Comparison of ENCODE assay signal across 1 cellular context in genomic region chr12:96045566-96045965, GRCh38.
A peak's percentile ranks its signal among the peaks of the same experiment; 100 is the strongest.
TF ChIP-seq lines count a peak whose summit lies in the region.

No MANE protein-coding gene starts in this region.

TF ChIP-seq in GM12878, 131 proteins besides CTCF, POLR2A, EP300 and RAD21:
- TF ChIP-seq BHLHE40 (IDR thresholded peaks at IDR 0.05; ENCODE audit: borderline replicate concordance in 1 of 2, low read depth in 2 of 2, low read length in 1 of 2) (peak in 1 of 2 experiments; percentile 7; a peak in 1 of 4 replicates), ZNF24 (IDR thresholded peaks at IDR 0.05) (no peak), POU2F2 (IDR thresholded peaks at IDR 0.05; ENCODE audit: borderline replicate concordance, low read depth, low read length) (no peak), ASH2L (IDR thresholded peaks at IDR 0.05; ENCODE audit: borderline replicate concordance, low read depth) (no peak), RUNX3 (IDR thresholded peaks at IDR 0.05; ENCODE audit: low read length) (peak; percentile 31; the same call in 1 of the 2 replicates), ZBED1 (IDR thresholded peaks at IDR 0.05; ENCODE audit: borderline replicate concordance) (no peak), BCL11A (IDR thresholded peaks at IDR 0.05; ENCODE audit: low read depth, low read length) (no peak), IRF5 (IDR thresholded peaks at IDR 0.05; ENCODE audit: borderline replicate concordance) (no peak), ZNF687 (IDR thresholded peaks at IDR 0.05) (peak; percentile 53; the same call in 1 of the 2 replicates), RELB (IDR thresholded peaks at IDR 0.05; ENCODE audit: low read depth) (peak; percentile 46; the same call in 1 of the 2 replicates), ZNF217 (IDR thresholded peaks at IDR 0.05) (no peak), DPF2 (IDR thresholded peaks at IDR 0.05) (0 out of 2 replicates have a peak, but pooled peaks have one; percentile 24), ZSCAN29 (IDR thresholded peaks at IDR 0.05) (no peak), TAF1 (IDR thresholded peaks at IDR 0.05; ENCODE audit: borderline replicate concordance, low read depth, low read length) (no peak)
- TF ChIP-seq, protein P1, sequence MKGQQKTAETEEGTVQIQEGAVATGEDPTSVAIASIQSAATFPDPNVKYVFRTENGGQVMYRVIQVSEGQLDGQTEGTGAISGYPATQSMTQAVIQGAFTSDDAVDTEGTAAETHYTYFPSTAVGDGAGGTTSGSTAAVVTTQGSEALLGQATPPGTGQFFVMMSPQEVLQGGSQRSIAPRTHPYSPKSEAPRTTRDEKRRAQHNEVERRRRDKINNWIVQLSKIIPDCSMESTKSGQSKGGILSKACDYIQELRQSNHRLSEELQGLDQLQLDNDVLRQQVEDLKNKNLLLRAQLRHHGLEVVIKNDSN (IDR thresholded peaks at IDR 0.05; ENCODE audit: borderline replicate concordance, extremely low read length, insufficient read depth, low read depth, low read length) = no peak
